Comparison of ENCODE assay signal across 14 cellular contexts in genomic region chr7:107203607-107204006, GRCh38. TPM values are rescaled to one million over a fixed set of nuclear protein-coding genes. Genes with fewer than 3 reads are reported as not detected.
DNase-seq lines count a peak whose midpoint lies in the region; ATAC-seq and TF ChIP-seq lines count a peak whose summit lies in the region.
"Had no signal": no experiment of that assay in that cellular context is flagged by ENCODE, and none has a peak within 500 bp of the region (broad histone marks: within the 10 kb centered on the region; RNA-seq: fewer than 3 reads in every experiment).

No MANE protein-coding gene starts in this region.

- H3K4me3 Mint-ChIP-seq in activated CD4-positive, alpha-beta memory T cell treated with anti-CD3 and anti-CD28 coated beads for 36 hours: no peak overlapping the region
- H3K4me3 Mint-ChIP-seq in activated CD4-positive, alpha-beta memory T cell treated with anti-CD3 and anti-CD28 coated beads, Interleukin-2, amount 10 ng/mL, durations not matched to agents 7 days and 5 days: no peak overlapping the region
- no peak overlapping the region for H3K4me3 Mint-ChIP-seq in CD8-positive, alpha-beta T cell
- no peak overlapping the region for H3K4me3 Mint-ChIP-seq in brain
- H3K4me3 Mint-ChIP-seq: CD14-positive monocyte, GM23338 had no signal

- H3K27ac ChIP-seq in left ventricle myocardium inferior (replicated peaks): peak overlapping the region; percentile 67
- H3K27ac ChIP-seq in CD8-positive, alpha-beta T cell (ENCODE audit: low read depth, low read length): no peak overlapping the region
- H3K27ac ChIP-seq: 22Rv1 had no signal

- no peak overlapping the region for H3K4me3 ChIP-seq in left ventricle myocardium inferior
- H3K4me3 ChIP-seq in CD8-positive, alpha-beta T cell (ENCODE audit: low read depth, low read length): no peak overlapping the region
- H3K4me3 ChIP-seq: GM12878, GM23338 had no signal

- peaks cover 85% of the 10 kb centered on the region for H3K36me3 ChIP-seq in left ventricle myocardium inferior
- H3K36me3 ChIP-seq in CD8-positive, alpha-beta T cell (ENCODE audit: insufficient read depth, low read length): peaks cover 43% of the 10 kb centered on the region

- H3K9me3 Mint-ChIP-seq in activated CD4-positive, alpha-beta memory T cell treated with anti-CD3 and anti-CD28 coated beads for 36 hours: no peaks in the 10 kb centered on the region
- no peaks in the 10 kb centered on the region for H3K9me3 Mint-ChIP-seq in activated CD4-positive, alpha-beta memory T cell treated with anti-CD3 and anti-CD28 coated beads, Interleukin-2, amount 10 ng/mL, durations not matched to agents 7 days and 5 days
- no peaks in the 10 kb centered on the region for H3K9me3 Mint-ChIP-seq in CD8-positive, alpha-beta T cell
- H3K9me3 Mint-ChIP-seq in brain: no peaks in the 10 kb centered on the region
- H3K9me3 Mint-ChIP-seq: GM23338 had no signal

- peak overlapping the region; percentile 34 for H3K27ac Mint-ChIP-seq in activated CD4-positive, alpha-beta memory T cell treated with anti-CD3 and anti-CD28 coated beads for 36 hours
- no peak overlapping the region for H3K27ac Mint-ChIP-seq in activated CD4-positive, alpha-beta memory T cell treated with anti-CD3 and anti-CD28 coated beads, Interleukin-2, amount 10 ng/mL, durations not matched to agents 7 days and 5 days
- H3K27ac Mint-ChIP-seq in CD8-positive, alpha-beta T cell: peak overlapping the region; percentile 19
- peak overlapping the region in 3 of 5 experiments; percentile 20 to 59 (median 51) for H3K27ac Mint-ChIP-seq in brain
- H3K27ac Mint-ChIP-seq: CD14-positive monocyte, GM23338 had no signal

- no peaks in the 10 kb centered on the region for H3K9me3 ChIP-seq in left ventricle myocardium inferior (replicated peaks)
- no peaks in the 10 kb centered on the region for H3K9me3 ChIP-seq in CD8-positive, alpha-beta T cell (ENCODE audit: low read length)

- no peak for DNase-seq in activated CD4-positive, alpha-beta memory T cell treated with anti-CD3 and anti-CD28 coated beads for 36 hours
- DNase-seq in activated CD4-positive, alpha-beta memory T cell treated with anti-CD3 and anti-CD28 coated beads, Interleukin-2, amount 10 ng/mL, durations not matched to agents 7 days and 5 days: no peak
- DNase-seq in left ventricle myocardium inferior (no peak), left ventricle myocardium superior (no peak), NCI-H1048 (lab: John Stamatoyannopoulos, UW) (no peak)
- no peak for DNase-seq in CD8-positive, alpha-beta T cell
- DNase-seq: DMS79, H7 had no signal

- H3K36me3 Mint-ChIP-seq in activated CD4-positive, alpha-beta memory T cell treated with anti-CD3 and anti-CD28 coated beads for 36 hours: peaks cover 35% of the 10 kb centered on the region
- peaks cover 48% of the 10 kb centered on the region for H3K36me3 Mint-ChIP-seq in activated CD4-positive, alpha-beta memory T cell treated with anti-CD3 and anti-CD28 coated beads, Interleukin-2, amount 10 ng/mL, durations not matched to agents 7 days and 5 days (ENCODE audit: low read depth)
- H3K36me3 Mint-ChIP-seq in CD8-positive, alpha-beta T cell: peaks cover 92% of the 10 kb centered on the region
- peaks cover 67% of the 10 kb centered on the region for H3K36me3 Mint-ChIP-seq in brain

- ATAC-seq in left ventricle myocardium superior (no peak), HG03439 (IDR thresholded peaks at IDR 0.05; ENCODE audit: unreplicated experiment) (no peak)
- ATAC-seq in CD8-positive, alpha-beta T cell: no peak
- ATAC-seq: GM12878, GM23338 had no signal

- CTCF ChIA-PET in activated CD4-positive, alpha-beta memory T cell treated with anti-CD3 and anti-CD28 coated beads for 36 hours (lab: Charles Lee): no interaction called here
- CTCF ChIA-PET in activated CD4-positive, alpha-beta memory T cell treated with anti-CD3 and anti-CD28 coated beads, Interleukin-2, amount 10 ng/mL, durations not matched to agents 7 days and 5 days (lab: Charles Lee): no interaction called here
- CTCF ChIA-PET in CD8-positive, alpha-beta T cell (lab: Charles Lee): interaction anchor here (1.9 kb wide), 1 partner anchor 9 kb away, joined by 4 read pairs; no protein-coding TSS in a partner anchor

- no peaks in the 10 kb centered on the region for H3K4me1 Mint-ChIP-seq in activated CD4-positive, alpha-beta memory T cell treated with anti-CD3 and anti-CD28 coated beads for 36 hours (ENCODE audit: low read depth)
- H3K4me1 Mint-ChIP-seq in activated CD4-positive, alpha-beta memory T cell treated with anti-CD3 and anti-CD28 coated beads, Interleukin-2, amount 10 ng/mL, durations not matched to agents 7 days and 5 days: no peaks in the 10 kb centered on the region
- no peaks in the 10 kb centered on the region for H3K4me1 Mint-ChIP-seq in CD8-positive, alpha-beta T cell (ENCODE audit: low read depth)
- H3K4me1 Mint-ChIP-seq in brain: peaks cover 14% of the 10 kb centered on the region
- H3K4me1 Mint-ChIP-seq: CD14-positive monocyte had no signal

- no peak for TF ChIP-seq CTCF in left ventricle myocardium inferior (IDR thresholded peaks at IDR 0.05; ENCODE audit: borderline replicate concordance)
- TF ChIP-seq CTCF in CD8-positive, alpha-beta T cell (IDR thresholded peaks at IDR 0.05): no peak
- no peak for TF ChIP-seq CTCF in brain (conservative IDR thresholded peaks at IDR 0.05)

- intact Hi-C loops in activated CD4-positive, alpha-beta memory T cell treated with anti-CD3 and anti-CD28 coated beads for 36 hours (cut with micrococcal nuclease): loop anchor here (5.0 kb wide), 2 partner anchors 299 to 524 kb away; no protein-coding TSS in a partner anchor
- intact Hi-C loops in left ventricle myocardium inferior (cut with micrococcal nuclease) (loop anchor here (10.0 kb wide), 2 partner anchors 81 to 261 kb away; no protein-coding TSS in a partner anchor), left ventricle myocardium superior (cut with micrococcal nuclease) (loop anchor here (10.0 kb wide), 2 partner anchors 261 to 521 kb away; no protein-coding TSS in a partner anchor)
- intact Hi-C loops in CD8-positive, alpha-beta T cell (cut with DNase I, micrococcal nuclease): loop anchor here (2.0 kb wide), 3 partner anchors 15 to 675 kb away; no protein-coding TSS in a partner anchor

- no peaks in the 10 kb centered on the region for H3K27me3 Mint-ChIP-seq in activated CD4-positive, alpha-beta memory T cell treated with anti-CD3 and anti-CD28 coated beads for 36 hours
- no peaks in the 10 kb centered on the region for H3K27me3 Mint-ChIP-seq in activated CD4-positive, alpha-beta memory T cell treated with anti-CD3 and anti-CD28 coated beads, Interleukin-2, amount 10 ng/mL, durations not matched to agents 7 days and 5 days
- H3K27me3 Mint-ChIP-seq in CD8-positive, alpha-beta T cell (ENCODE audit: low read depth): no peaks in the 10 kb centered on the region
- H3K27me3 Mint-ChIP-seq in brain: no peaks in the 10 kb centered on the region

- peaks cover 42% of the 10 kb centered on the region for H3K4me1 ChIP-seq in left ventricle myocardium inferior
- no peaks in the 10 kb centered on the region for H3K4me1 ChIP-seq in CD8-positive, alpha-beta T cell (ENCODE audit: insufficient read depth, low read length)

- POLR2A ChIA-PET in activated CD4-positive, alpha-beta memory T cell treated with anti-CD3 and anti-CD28 coated beads for 36 hours (lab: Charles Lee): no interaction called here
- POLR2A ChIA-PET in activated CD4-positive, alpha-beta memory T cell treated with anti-CD3 and anti-CD28 coated beads, Interleukin-2, amount 10 ng/mL, durations not matched to agents 7 days and 5 days (lab: Charles Lee): no interaction called here
- POLR2A ChIA-PET in CD8-positive, alpha-beta T cell (lab: Charles Lee): interaction anchor here (1.8 kb wide), 1 partner anchor 35 kb away, joined by 8 read pairs; the partner anchor contains the start of gene HBP1

- no peaks in the 10 kb centered on the region for H3K27me3 ChIP-seq in left ventricle myocardium inferior (ENCODE audit: low read depth)
- H3K27me3 ChIP-seq in CD8-positive, alpha-beta T cell (ENCODE audit: insufficient read depth, low read length): no peaks in the 10 kb centered on the region

RNA-seq across cellular contexts. Expression of gene HBP1, which starts 34.8 kb away (rescaled TPM):
- total RNA-seq in activated CD4-positive, alpha-beta memory T cell treated with anti-CD3 and anti-CD28 coated beads for 36 hours: 10 to 100 TPM; 24.3 to 26.7 TPM
- 10 to 100 TPM; 44.0 to 45.5 TPM for total RNA-seq in activated CD4-positive, alpha-beta memory T cell treated with anti-CD3 and anti-CD28 coated beads, Interleukin-2, amount 10 ng/mL, durations not matched to agents 7 days and 5 days
- total RNA-seq in left ventricle myocardium inferior (56.9 TPM), left ventricle myocardium superior (81.4 TPM)
- total RNA-seq in CD8-positive, alpha-beta T cell: 100 to 1,000 TPM; 233 to 251 TPM
- polyA plus RNA-seq in brain (ENCODE audit: insufficient read depth, low read depth, low replicate concordance): 44.3 TPM
